In the genomic region with DNA sequence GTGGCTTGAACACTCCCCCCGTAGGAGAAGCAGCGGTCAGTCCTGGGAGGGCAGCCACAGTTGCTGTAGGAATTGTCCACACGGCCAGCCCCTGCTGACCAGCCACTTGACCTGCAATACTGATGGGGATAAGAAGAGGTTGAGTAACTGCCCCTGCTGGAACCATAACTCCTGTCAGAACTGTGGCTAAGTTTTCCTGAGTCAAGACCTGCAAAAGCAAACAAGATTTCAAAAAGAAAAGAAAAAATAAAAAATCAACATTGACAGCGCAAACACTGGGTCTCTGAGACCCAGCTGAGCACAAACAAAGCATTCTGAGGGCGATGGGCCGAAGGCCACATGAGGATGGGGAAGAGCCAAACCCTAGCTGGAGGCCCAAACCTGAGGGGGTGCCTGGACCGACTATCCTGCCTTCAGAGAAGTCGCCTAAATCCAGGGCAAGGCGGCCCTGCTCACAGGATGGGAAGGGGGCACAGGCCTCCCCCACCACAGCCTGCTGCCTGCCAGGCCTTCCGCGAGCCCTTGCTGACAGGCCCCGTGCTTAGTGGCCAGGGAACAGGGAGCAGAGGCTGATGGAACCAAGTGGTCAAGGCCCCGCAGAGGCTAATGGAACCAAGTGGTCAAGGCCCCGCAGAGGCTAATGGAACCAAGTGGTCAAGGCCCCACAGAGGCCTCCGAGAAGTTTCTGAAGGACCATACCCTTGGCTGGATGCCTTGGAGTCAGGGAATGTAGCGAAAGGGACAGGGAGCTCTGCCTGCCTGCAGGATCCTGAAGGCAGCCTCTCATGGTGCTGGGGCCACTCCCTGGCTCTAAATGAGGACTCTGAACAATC, we compare ENCODE assay signal across 21 cellular contexts.
"Had no signal": no experiment of that assay in that cellular context is flagged by ENCODE, and none has a peak within 500 bp of the region (broad histone marks: within the 10 kb centered on the region; RNA-seq: fewer than 3 reads in every experiment).

No MANE protein-coding gene starts in this region.

- H3K27ac Mint-ChIP-seq: activated B cell treated with CpG ODN at 0.5 μM for 24 hours; activated CD4-positive, alpha-beta T cell treated with anti-CD3 and anti-CD28 coated beads for 36 hours; activated naive CD4-positive, alpha-beta T cell treated with anti-CD3 and anti-CD28 coated beads, Interleukin-2, amount 10 ng/mL, durations not matched to agents 7 days and 5 days; activated naive CD8-positive, alpha-beta T cell treated with anti-CD3 and anti-CD28 coated beads, Interleukin-2, amount 50 U/mL, for 24 hours; memory B cell; nephron; T-helper 1 cell treated with Interleukin-12 subunit alpha and Interleukin-12 subunit beta and Interleukin-4 antibody, amounts not matched to agents 30 μg/mL and 1 μg/mL, for 36 hours had no signal

- DNase-seq: activated B cell treated with CpG ODN at 0.5 μM for 24 hours; activated CD4-positive, alpha-beta T cell treated with anti-CD3 and anti-CD28 coated beads for 36 hours; activated CD4-positive, alpha-beta T cell treated with anti-CD3 and anti-CD28 coated beads, Interleukin-2, amount 50 U/mL, for 48 hours; activated effector memory CD4-positive, alpha-beta T cell treated with Interleukin-2 at 50 U/mL for 16 hours; activated naive CD4-positive, alpha-beta T cell treated with anti-CD3 and anti-CD28 coated beads, Interleukin-2, amount 10 ng/mL, durations not matched to agents 7 days and 5 days; activated naive CD8-positive, alpha-beta T cell treated with anti-CD3 and anti-CD28 coated beads, Interleukin-2, amount 50 U/mL, for 24 hours; activated T-cell treated with anti-CD3 and anti-CD28 coated beads, Interleukin-2, amount 50 U/mL, for 48 hours; anterior cingulate cortex; body of pancreas; gastrocnemius medialis; hippocampal formation; left ventricle myocardium superior; retina; spleen; stimulated activated CD4-positive, alpha-beta T cell treated with anti-CD3 and anti-CD28 coated beads, Interleukin-4, amount 100 ng/mL, for 24 hours; stimulated activated naive CD8-positive, alpha-beta T cell treated with anti-CD3 and anti-CD28 coated beads, Interleukin-15, Interleukin-2, amounts not matched to agents 100 U/mL and 50 U/mL, for 24 hours; T1000 had no signal

- ATAC-seq: activated CD4-positive, alpha-beta T cell treated with anti-CD3 and anti-CD28 coated beads for 36 hours; activated naive CD8-positive, alpha-beta T cell treated with anti-CD3 and anti-CD28 coated beads, Interleukin-2, amount 50 U/mL, for 24 hours; body of pancreas; gastrocnemius medialis; left ventricle myocardium superior; stimulated activated naive CD8-positive, alpha-beta T cell treated with anti-CD3 and anti-CD28 coated beads, Interleukin-15, Interleukin-2, amounts not matched to agents 100 U/mL and 50 U/mL, for 24 hours had no signal

- H3K36me3 Mint-ChIP-seq: activated naive CD4-positive, alpha-beta T cell treated with anti-CD3 and anti-CD28 coated beads, Interleukin-2, amount 10 ng/mL, durations not matched to agents 7 days and 5 days had no signal

- H3K9me3 Mint-ChIP-seq: activated B cell treated with CpG ODN at 0.5 μM for 24 hours; activated naive CD4-positive, alpha-beta T cell treated with anti-CD3 and anti-CD28 coated beads, Interleukin-2, amount 10 ng/mL, durations not matched to agents 7 days and 5 days; activated naive CD8-positive, alpha-beta T cell treated with anti-CD3 and anti-CD28 coated beads, Interleukin-2, amount 50 U/mL, for 24 hours; memory B cell; nephron; T-helper 1 cell treated with Interleukin-12 subunit alpha and Interleukin-12 subunit beta and Interleukin-4 antibody, amounts not matched to agents 30 μg/mL and 1 μg/mL, for 36 hours had no signal

- H3K4me1 ChIP-seq: body of pancreas, esophagus muscularis mucosa, gastrocnemius medialis, spleen had no signal

- H3K27me3 ChIP-seq: body of pancreas, esophagus muscularis mucosa, gastrocnemius medialis, spleen had no signal

- H3K27me3 Mint-ChIP-seq: activated B cell treated with CpG ODN at 0.5 μM for 24 hours; activated CD4-positive, alpha-beta T cell treated with anti-CD3 and anti-CD28 coated beads for 36 hours; activated naive CD4-positive, alpha-beta T cell treated with anti-CD3 and anti-CD28 coated beads, Interleukin-2, amount 10 ng/mL, durations not matched to agents 7 days and 5 days; activated naive CD8-positive, alpha-beta T cell treated with anti-CD3 and anti-CD28 coated beads, Interleukin-2, amount 50 U/mL, for 24 hours; memory B cell had no signal

- H3K4me3 ChIP-seq: body of pancreas, esophagus muscularis mucosa, gastrocnemius medialis, spleen had no signal

- H3K27ac ChIP-seq: body of pancreas, esophagus muscularis mucosa, gastrocnemius medialis, spleen had no signal

- H3K4me1 Mint-ChIP-seq: activated B cell treated with CpG ODN at 0.5 μM for 24 hours, memory B cell, nephron had no signal

- H3K4me3 Mint-ChIP-seq: activated B cell treated with CpG ODN at 0.5 μM for 24 hours; activated CD4-positive, alpha-beta T cell treated with anti-CD3 and anti-CD28 coated beads for 36 hours; activated naive CD4-positive, alpha-beta T cell treated with anti-CD3 and anti-CD28 coated beads, Interleukin-2, amount 10 ng/mL, durations not matched to agents 7 days and 5 days; activated naive CD8-positive, alpha-beta T cell treated with anti-CD3 and anti-CD28 coated beads, Interleukin-2, amount 50 U/mL, for 24 hours; memory B cell; nephron; T-helper 1 cell treated with Interleukin-12 subunit alpha and Interleukin-12 subunit beta and Interleukin-4 antibody, amounts not matched to agents 30 μg/mL and 1 μg/mL, for 36 hours had no signal

- H3K9me3 ChIP-seq: body of pancreas, esophagus muscularis mucosa, gastrocnemius medialis, spleen had no signal
